ENCODE assay signal across 9 cellular contexts in the genomic region with DNA sequence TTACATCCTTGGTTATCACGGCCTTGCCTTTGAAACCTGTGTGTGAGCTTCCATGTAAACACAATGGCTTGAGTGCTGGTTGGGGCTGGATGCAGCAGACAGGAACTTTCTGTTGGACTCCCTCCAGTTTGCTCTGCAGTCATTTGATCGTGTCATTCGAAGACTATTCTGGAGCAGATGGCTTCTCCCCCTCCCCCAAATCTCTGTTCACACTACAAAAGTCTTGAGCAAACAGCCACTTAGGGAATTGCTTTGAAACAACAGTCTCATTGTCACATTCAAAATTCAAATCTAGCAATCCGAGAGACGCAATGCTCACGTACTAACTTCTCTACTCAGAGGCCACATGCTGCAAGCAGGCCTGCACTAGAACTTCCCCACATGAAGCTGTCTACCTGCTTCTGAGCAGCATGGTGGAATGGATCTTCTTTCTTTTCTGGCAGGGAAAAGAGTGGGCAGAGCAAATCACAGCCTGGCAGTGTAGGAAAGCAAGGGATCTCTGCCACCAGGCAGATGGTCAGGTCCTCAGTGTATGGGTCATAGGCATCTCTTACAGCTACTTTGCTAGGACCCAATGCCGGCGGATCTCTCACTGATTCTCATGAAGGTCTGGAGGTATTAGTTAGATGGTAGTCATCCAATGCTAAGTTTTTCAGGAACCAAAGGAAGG.
DNase-seq lines count a peak whose midpoint lies in the region; ATAC-seq and TF ChIP-seq lines count a peak whose summit lies in the region.
"Had no signal": no experiment of that assay in that cellular context is flagged by ENCODE, and none has a peak within 500 bp of the region (broad histone marks: within the 10 kb centered on the region; RNA-seq: fewer than 3 reads in every experiment).

No MANE protein-coding gene starts in this region.

- H3K4me2 ChIP-seq in smooth muscle cell, result no peak overlapping the region

- no peaks in the 10 kb centered on the region for H3K79me2 ChIP-seq in smooth muscle cell (ENCODE audit: low read depth)

- no peak overlapping the region for H3K27ac Mint-ChIP-seq in endothelial cell (ENCODE audit: unreplicated experiment)
- no peak overlapping the region for H3K27ac Mint-ChIP-seq in activated CD8-positive, alpha-beta memory T cell treated with anti-CD3 and anti-CD28 coated beads, Interleukin-2, amount 10 ng/mL, durations not matched to agents 7 days and 5 days

- H4K20me1 ChIP-seq in smooth muscle cell (ENCODE audit: low read depth), result no peaks in the 10 kb centered on the region

- H3K4me3 Mint-ChIP-seq in endothelial cell (ENCODE audit: unreplicated experiment), result no peak overlapping the region
- H3K4me3 Mint-ChIP-seq in activated CD8-positive, alpha-beta memory T cell treated with anti-CD3 and anti-CD28 coated beads, Interleukin-2, amount 10 ng/mL, durations not matched to agents 7 days and 5 days, result no peak overlapping the region

- no peaks in the 10 kb centered on the region for H3K9me3 ChIP-seq in heart right ventricle
- H3K9me3 ChIP-seq in smooth muscle cell (replicated peaks; ENCODE audit: low read depth), result no peaks in the 10 kb centered on the region
- H3K9me3 ChIP-seq in uterus, result no peaks in the 10 kb centered on the region

- peaks cover 18% of the 10 kb centered on the region for H3K4me1 Mint-ChIP-seq in endothelial cell (ENCODE audit: unreplicated experiment)
- no peaks in the 10 kb centered on the region for H3K4me1 Mint-ChIP-seq in activated CD8-positive, alpha-beta memory T cell treated with anti-CD3 and anti-CD28 coated beads, Interleukin-2, amount 10 ng/mL, durations not matched to agents 7 days and 5 days

- peak overlapping the region in 9 of 10 donors; percentile 19 to 71 (median 48) for H3K27ac ChIP-seq in heart right ventricle
- H3K27ac ChIP-seq in smooth muscle cell (ENCODE audit: low read depth), result no peak overlapping the region
- peak overlapping the region in 1 of 2 donors; percentile 7 for H3K27ac ChIP-seq in uterus

- intact Hi-C loops in heart right ventricle (cut with DNase I), result no loop called here
- intact Hi-C loops in uterus (cut with DNase I; ENCODE audit: low total_unique reads), result no loop called here

- H2AFZ ChIP-seq in smooth muscle cell (ENCODE audit: low read depth), result peak overlapping the region; percentile 39

- no peak overlapping the region for H3K9ac ChIP-seq in smooth muscle cell (ENCODE audit: low read depth)

- 54 to 56% methylated on average over 8 of the region's 8 CpGs for WGBS in heart right ventricle, 2 donors
- 75% methylated on average over 8 of the region's 8 CpGs for WGBS in smooth muscle cell (ENCODE audit: low lambda C conversion rate)

- TF ChIP-seq CTCF in heart right ventricle (IDR thresholded peaks at IDR 0.05), result no peak
- TF ChIP-seq CTCF in smooth muscle cell (IDR thresholded peaks at IDR 0.05; ENCODE audit: borderline replicate concordance, insufficient read depth, poor library complexity, severe bottlenecking), result no peak
- TF ChIP-seq CTCF in endothelial cell (IDR thresholded peaks at IDR 0.05; ENCODE audit: unreplicated experiment), result no peak
- no peak for TF ChIP-seq CTCF in uterus (IDR thresholded peaks at IDR 0.05)

- peaks cover 16% of the 10 kb centered on the region for H3K36me3 Mint-ChIP-seq in endothelial cell (ENCODE audit: low read depth, unreplicated experiment)
- no peaks in the 10 kb centered on the region for H3K36me3 Mint-ChIP-seq in activated CD8-positive, alpha-beta memory T cell treated with anti-CD3 and anti-CD28 coated beads, Interleukin-2, amount 10 ng/mL, durations not matched to agents 7 days and 5 days

- in situ Hi-C loops in SK-MEL-5 (cut with HindIII; ENCODE audit: low pct_unique_long_range_greater_than_20kb, low sequenced_read_pairs), result no loop called here

- peaks cover 6 to 43% (median 24%) of the 10 kb centered on the region in 9 donors for H3K4me1 ChIP-seq in heart right ventricle
- H3K4me1 ChIP-seq in smooth muscle cell (ENCODE audit: low read depth), result peaks cover 35% of the 10 kb centered on the region
- peaks cover 0 to 5% of the 10 kb centered on the region in 2 donors for H3K4me1 ChIP-seq in uterus

- H3F3A ChIP-seq in smooth muscle cell (ENCODE audit: low read depth), result peaks cover 16% of the 10 kb centered on the region

- no peak for TF ChIP-seq POLR2A in uterus (IDR thresholded peaks at IDR 0.05)

- H3K27me3 Mint-ChIP-seq in endothelial cell (ENCODE audit: unreplicated experiment), result no peaks in the 10 kb centered on the region
- peaks cover under 1% of the 10 kb centered on the region for H3K27me3 Mint-ChIP-seq in activated CD8-positive, alpha-beta memory T cell treated with anti-CD3 and anti-CD28 coated beads, Interleukin-2, amount 10 ng/mL, durations not matched to agents 7 days and 5 days

- CTCF ChIA-PET in activated CD8-positive, alpha-beta memory T cell treated with anti-CD3 and anti-CD28 coated beads, Interleukin-2, amount 10 ng/mL, durations not matched to agents 7 days and 5 days (lab: Charles Lee), result interaction anchor here (0.6 kb wide), 1 partner anchor 74 kb away, joined by 3 read pairs; no protein-coding TSS in a partner anchor

- H3K4me3 ChIP-seq in heart right ventricle (no peak overlapping the region), smooth muscle cell (no peak overlapping the region), uterus (no peak overlapping the region)

- peak; percentile 11 for DNase-seq in NCI-H1092 (lab: John Stamatoyannopoulos, UW)
- peak; percentile 72 for DNase-seq in SK-MEL-5 (ENCODE audit: low read depth, low spot score)
- DNase-seq in heart right ventricle, result peak in 1 of 2 donors; percentile 63
- DNase-seq in smooth muscle cell (lab: John Stamatoyannopoulos, UW; ENCODE audit: unreplicated experiment), result no peak
- DNase-seq in endothelial cell (ENCODE audit: low spot score), result no peak
- DNase-seq in activated CD8-positive, alpha-beta memory T cell treated with anti-CD3 and anti-CD28 coated beads, Interleukin-2, amount 10 ng/mL, durations not matched to agents 7 days and 5 days, result no peak
- no peak for DNase-seq in uterus
- DNase-seq: stimulated activated CD4-positive, alpha-beta T cell treated with anti-CD3 and anti-CD28 coated beads, Interleukin-4, amount 100 ng/mL, for 1 hour had no signal

- H3K9me3 Mint-ChIP-seq in endothelial cell (ENCODE audit: unreplicated experiment), result no peaks in the 10 kb centered on the region
- no peaks in the 10 kb centered on the region for H3K9me3 Mint-ChIP-seq in activated CD8-positive, alpha-beta memory T cell treated with anti-CD3 and anti-CD28 coated beads, Interleukin-2, amount 10 ng/mL, durations not matched to agents 7 days and 5 days (ENCODE audit: low read depth)

- H3K36me3 ChIP-seq in heart right ventricle (peaks cover 0 to 14% (median 0%) of the 10 kb centered on the region in 9 donors), smooth muscle cell (ENCODE audit: low read depth) (no peaks in the 10 kb centered on the region), uterus (no peaks in the 10 kb centered on the region)

- ATAC-seq in heart right ventricle, result peak; percentile 58 to 83 (median 74)
- no peak for ATAC-seq in HG02763 (IDR thresholded peaks at IDR 0.05; ENCODE audit: unreplicated experiment)
- no peak for ATAC-seq in activated CD8-positive, alpha-beta memory T cell treated with anti-CD3 and anti-CD28 coated beads, Interleukin-2, amount 10 ng/mL, durations not matched to agents 7 days and 5 days

- H3K27me3 ChIP-seq in heart right ventricle (no peaks in the 10 kb centered on the region), smooth muscle cell (ENCODE audit: low read depth) (no peaks in the 10 kb centered on the region), uterus (no peaks in the 10 kb centered on the region)

Comparison
In these comparisons a context has a peak if more than half of its experiments do, and no peak if none do; other contexts are left out.
1. DNase-seq: peak in NCI-H1092 (single experiment) and SK-MEL-5 (single experiment); none in smooth muscle cell (single experiment), endothelial cell (single experiment), activated CD8-positive, alpha-beta memory T cell treated with anti-CD3 and anti-CD28 coated beads, Interleukin-2, amount 10 ng/mL, durations not matched to agents 7 days and 5 days (single experiment) and uterus (0 of 2).
2. ATAC-seq: peak in heart right ventricle (8 of 8); none in HG02763 (single experiment) and activated CD8-positive, alpha-beta memory T cell treated with anti-CD3 and anti-CD28 coated beads, Interleukin-2, amount 10 ng/mL, durations not matched to agents 7 days and 5 days (single experiment).